16 cellular contexts compared by ENCODE assay signal in genomic region chr4:120765271-120765985, GRCh38.
DNase-seq lines count a peak whose midpoint lies in the region; ATAC-seq and TF ChIP-seq lines count a peak whose summit lies in the region.
"Had no signal": no experiment of that assay in that cellular context is flagged by ENCODE, and none has a peak within 500 bp of the region (broad histone marks: within the 10 kb centered on the region; RNA-seq: fewer than 3 reads in every experiment).

No MANE protein-coding gene starts in this region.

- peak overlapping the region in 2 of 3 experiments; percentile 3 to 61 for H3K27ac Mint-ChIP-seq in nephron
- H3K27ac Mint-ChIP-seq: stimulated activated naive B cell treated with anti-CD40 and anti-IgM and Interleukin-4, amounts not matched to agents 10 μg/mL and 1 μg/mL and 100 μg/mL, for 72 hours; T-helper 17 cell had no signal

- no peaks in the 10 kb centered on the region for H3K27me3 Mint-ChIP-seq in nephron (ENCODE audit: low read depth)
- H3K27me3 Mint-ChIP-seq: stimulated activated naive B cell treated with anti-CD40 and anti-IgM and Interleukin-4, amounts not matched to agents 10 μg/mL and 1 μg/mL and 100 μg/mL, for 72 hours had no signal

- intact Hi-C loops in testis (cut with DNase I; ENCODE audit: low total_unique reads) = no loop called here

- no peak overlapping the region for H3K4me3 Mint-ChIP-seq in nephron
- H3K4me3 Mint-ChIP-seq: stimulated activated naive B cell treated with anti-CD40 and anti-IgM and Interleukin-4, amounts not matched to agents 10 μg/mL and 1 μg/mL and 100 μg/mL, for 72 hours; T-helper 17 cell had no signal

- H3K4me3 ChIP-seq in testis = no peak overlapping the region
- H3K4me3 ChIP-seq: BLaER1, K562 had no signal

- peaks cover 2% of the 10 kb centered on the region for H3K9me3 Mint-ChIP-seq in nephron

- TF ChIP-seq POLR2A in testis (IDR thresholded peaks at IDR 0.05) = no peak

- H3K9me3 ChIP-seq in testis = no peaks in the 10 kb centered on the region
- H3K9me3 ChIP-seq: BLaER1 had no signal

- H3K27ac ChIP-seq in testis = no peak overlapping the region
- H3K27ac ChIP-seq: BLaER1 had no signal

- H3K4me1 ChIP-seq in testis = no peaks in the 10 kb centered on the region

- peaks cover 9% of the 10 kb centered on the region for H3K36me3 Mint-ChIP-seq in nephron (ENCODE audit: low read depth)
- H3K36me3 Mint-ChIP-seq: stimulated activated naive B cell treated with anti-CD40 and anti-IgM and Interleukin-4, amounts not matched to agents 10 μg/mL and 1 μg/mL and 100 μg/mL, for 72 hours had no signal

- DNase-seq in D341Med (ENCODE audit: low spot score) (no peak), ureter (ENCODE audit: low spot score) (no peak), testis (no peak)
- DNase-seq: activated CD4-positive, alpha-beta T cell treated with anti-CD3 and anti-CD28 coated beads, Interleukin-2, amount 50 U/mL, for 1 hour; activated gamma-delta T cell; NCI-H2107; PC-3; stimulated activated naive B cell treated with anti-CD40 and anti-IgM and Interleukin-4, amounts not matched to agents 10 μg/mL and 1 μg/mL and 100 μg/mL, for 72 hours; T-helper 17 cell had no signal

- H3K4me1 Mint-ChIP-seq in nephron = peaks cover 12% of the 10 kb centered on the region
- H3K4me1 Mint-ChIP-seq: stimulated activated naive B cell treated with anti-CD40 and anti-IgM and Interleukin-4, amounts not matched to agents 10 μg/mL and 1 μg/mL and 100 μg/mL, for 72 hours; T-helper 17 cell had no signal

- H3K36me3 ChIP-seq in testis (ENCODE audit: low read depth, missing control alignments) = no peaks in the 10 kb centered on the region
- H3K36me3 ChIP-seq: BLaER1 had no signal

- no peak for TF ChIP-seq CTCF in nephron (IDR thresholded peaks at IDR 0.05; ENCODE audit: unreplicated experiment in 3 of 3)
- no peak for TF ChIP-seq CTCF in testis (IDR thresholded peaks at IDR 0.05)

- peak; percentile 92 for ATAC-seq in GM18867 (IDR thresholded peaks at IDR 0.05; ENCODE audit: unreplicated experiment)
- peak; percentile 78 for ATAC-seq in GM21717 (IDR thresholded peaks at IDR 0.05; ENCODE audit: unreplicated experiment)
- ATAC-seq in HG03520 (IDR thresholded peaks at IDR 0.05; ENCODE audit: unreplicated experiment) = peak; percentile 81
- no peak for ATAC-seq in HG03460 (IDR thresholded peaks at IDR 0.05; ENCODE audit: unreplicated experiment)
- ATAC-seq: K562; PC-3; stimulated activated naive B cell treated with anti-CD40 and anti-IgM and Interleukin-4, amounts not matched to agents 10 μg/mL and 1 μg/mL and 100 μg/mL, for 72 hours; T-helper 17 cell had no signal

- H3K27me3 ChIP-seq in testis = no peaks in the 10 kb centered on the region
- H3K27me3 ChIP-seq: BLaER1 had no signal

- WGBS in testis, 2 donors = 78 to 85% methylated on average over 4 of the region's 4 CpGs
